Comparison of ENCODE assay signal across 30 cellular contexts in the genomic region with DNA sequence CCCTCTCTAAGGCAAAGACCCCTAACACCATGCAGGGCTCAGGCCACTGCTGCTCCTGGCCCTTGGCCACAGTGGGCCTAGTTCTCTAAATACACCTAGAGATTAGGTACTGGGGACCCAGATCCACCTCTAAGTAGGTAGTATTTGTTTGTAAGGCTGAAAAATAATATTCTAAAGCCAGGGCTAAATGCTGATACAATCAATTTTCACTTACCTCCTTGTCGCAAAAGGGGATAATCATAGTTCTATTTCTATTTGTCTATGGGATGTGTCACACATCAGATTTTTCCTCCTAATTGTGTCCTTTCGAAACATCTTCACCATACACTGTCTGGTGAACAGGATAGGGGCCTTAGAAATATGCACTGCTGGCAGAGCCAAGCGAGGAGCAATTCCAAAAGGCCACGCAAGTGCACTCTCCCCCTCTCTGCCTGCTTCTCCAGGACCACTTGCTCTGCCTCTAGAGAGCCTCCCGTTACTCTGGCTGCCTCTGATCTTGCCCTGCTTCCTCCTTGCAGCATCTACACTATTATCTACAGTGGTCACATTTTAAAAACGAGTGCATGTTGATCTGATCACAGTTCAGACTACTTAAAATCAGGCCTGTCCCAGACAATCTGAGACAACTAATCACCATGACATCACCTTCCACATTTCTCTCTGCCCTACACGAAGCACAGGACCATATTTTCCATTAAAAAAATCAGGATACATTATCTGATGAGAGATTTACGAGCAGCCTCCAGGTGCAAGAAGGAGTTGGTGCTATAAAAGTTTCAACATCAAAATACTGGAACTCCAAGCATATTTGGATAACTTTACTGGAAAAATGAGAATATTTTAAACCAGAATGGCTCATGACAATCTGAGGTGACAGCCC.
DNase-seq lines count a peak whose midpoint lies in the region; ATAC-seq and TF ChIP-seq lines count a peak whose summit lies in the region.
"Had no signal": no experiment of that assay in that cellular context is flagged by ENCODE, and none has a peak within 500 bp of the region (broad histone marks: within the 10 kb centered on the region; RNA-seq: fewer than 3 reads in every experiment).

No MANE protein-coding gene starts in this region.

- H3K4me3 ChIP-seq in breast epithelium (no peak overlapping the region), ascending aorta (no peak overlapping the region)
- H3K4me3 ChIP-seq: left ventricle myocardium inferior, psoas muscle, sigmoid colon, upper lobe of right lung had no signal

- CTCF ChIA-PET in MCF 10A (lab: Yijun Ruan, JAX), result interaction anchor here (0.6 to 1.0 kb wide), 3 partner anchors 11 to 117 kb away, joined by 3 to 4 read pairs (median 3); no protein-coding TSS in a partner anchor

- peak overlapping the region; percentile 9 to 90 for H3K27ac ChIP-seq in breast epithelium
- H3K27ac ChIP-seq in ascending aorta, result peak overlapping the region; percentile 91
- H3K27ac ChIP-seq: 22Rv1, left ventricle myocardium inferior, psoas muscle, upper lobe of right lung had no signal

- no peaks in the 10 kb centered on the region for H3K27me3 ChIP-seq in breast epithelium
- H3K27me3 ChIP-seq in ascending aorta, result no peaks in the 10 kb centered on the region
- H3K27me3 ChIP-seq: sigmoid colon, upper lobe of right lung had no signal

- H3K9me3 ChIP-seq in breast epithelium (no peaks in the 10 kb centered on the region), ascending aorta (no peaks in the 10 kb centered on the region)
- H3K9me3 ChIP-seq: left ventricle myocardium inferior, psoas muscle, sigmoid colon, upper lobe of right lung had no signal

- peaks cover 6% of the 10 kb centered on the region for H3K36me3 Mint-ChIP-seq in MCF 10A (ENCODE audit: insufficient read depth, unreplicated experiment)
- no peaks in the 10 kb centered on the region for H3K36me3 Mint-ChIP-seq in nephron (ENCODE audit: low read depth)
- H3K36me3 Mint-ChIP-seq: activated naive CD8-positive, alpha-beta T cell treated with anti-CD3 and anti-CD28 coated beads for 36 hours; naive B cell had no signal

- TF ChIP-seq CTCF in breast epithelium (IDR thresholded peaks at IDR 0.05) (no peak), MCF 10A (IDR thresholded peaks at IDR 0.05; ENCODE audit: unreplicated experiment) (no peak), ascending aorta (IDR thresholded peaks at IDR 0.05) (no peak), nephron (IDR thresholded peaks at IDR 0.05; ENCODE audit: unreplicated experiment in 3 of 3) (no peak)

- ATAC-seq in HG03571 (IDR thresholded peaks at IDR 0.05; ENCODE audit: unreplicated experiment), result no peak
- no peak for ATAC-seq in GM19351 (IDR thresholded peaks at IDR 0.05; ENCODE audit: unreplicated experiment)
- ATAC-seq: effector memory CD8-positive, alpha-beta T cell; psoas muscle; upper lobe of right lung had no signal

- no peak for TF ChIP-seq POLR2A in breast epithelium (IDR thresholded peaks at IDR 0.05)

- intact Hi-C loops in breast epithelium (cut with DNase I; ENCODE audit: low total_unique reads) (no loop called here), MCF 10A (cut with micrococcal nuclease) (no loop called here), ascending aorta (cut with DNase I) (no loop called here)

- BruUV-seq in MCF 10A (replicated peaks; lab: Mats Ljungman, UMichigan), result no TSS peak

- H3K27me3 Mint-ChIP-seq in MCF 10A (ENCODE audit: insufficient read depth, unreplicated experiment), result no peaks in the 10 kb centered on the region
- H3K27me3 Mint-ChIP-seq in nephron (ENCODE audit: low read depth), result no peaks in the 10 kb centered on the region
- H3K27me3 Mint-ChIP-seq: activated naive CD8-positive, alpha-beta T cell treated with anti-CD3 and anti-CD28 coated beads for 36 hours; naive B cell had no signal

- POLR2A ChIA-PET in MCF 10A (lab: Yijun Ruan, JAX), result no interaction called here

- H3K27ac Mint-ChIP-seq in MCF 10A (ENCODE audit: low read depth, unreplicated experiment), result no peak overlapping the region
- peak overlapping the region; percentile 1 to 31 (median 9) for H3K27ac Mint-ChIP-seq in nephron
- H3K27ac Mint-ChIP-seq: activated CD4-positive, alpha-beta T cell treated with anti-CD3 and anti-CD28 coated beads, Interleukin-2, amount 10 ng/mL, durations not matched to agents 24 days and 14 days; activated naive CD8-positive, alpha-beta T cell treated with anti-CD3 and anti-CD28 coated beads for 36 hours; effector memory CD8-positive, alpha-beta T cell had no signal

- no peaks in the 10 kb centered on the region for H3K4me1 Mint-ChIP-seq in MCF 10A (ENCODE audit: insufficient read depth, unreplicated experiment)
- H3K4me1 Mint-ChIP-seq in nephron, result peaks cover 13% of the 10 kb centered on the region
- H3K4me1 Mint-ChIP-seq: activated naive CD8-positive, alpha-beta T cell treated with anti-CD3 and anti-CD28 coated beads for 36 hours had no signal

- H3K4me3 Mint-ChIP-seq in MCF 10A (ENCODE audit: unreplicated experiment), result no peak overlapping the region
- no peak overlapping the region for H3K4me3 Mint-ChIP-seq in nephron
- H3K4me3 Mint-ChIP-seq: activated CD4-positive, alpha-beta T cell treated with anti-CD3 and anti-CD28 coated beads, Interleukin-2, amount 10 ng/mL, durations not matched to agents 24 days and 14 days; activated naive CD8-positive, alpha-beta T cell treated with anti-CD3 and anti-CD28 coated beads for 36 hours; effector memory CD8-positive, alpha-beta T cell; naive B cell had no signal

- H3K9me3 Mint-ChIP-seq in MCF 10A (ENCODE audit: unreplicated experiment) (no peaks in the 10 kb centered on the region), nephron (no peaks in the 10 kb centered on the region)
- H3K9me3 Mint-ChIP-seq: activated CD4-positive, alpha-beta T cell treated with anti-CD3 and anti-CD28 coated beads, Interleukin-2, amount 10 ng/mL, durations not matched to agents 24 days and 14 days; activated naive CD8-positive, alpha-beta T cell treated with anti-CD3 and anti-CD28 coated beads for 36 hours; effector memory CD8-positive, alpha-beta T cell; naive B cell had no signal

- H3K36me3 ChIP-seq in breast epithelium, result no peaks in the 10 kb centered on the region
- no peaks in the 10 kb centered on the region for H3K36me3 ChIP-seq in ascending aorta
- H3K36me3 ChIP-seq: left ventricle myocardium inferior, sigmoid colon, upper lobe of right lung had no signal

- DNase-seq in breast epithelium (ENCODE audit: low spot score in 2 of 2), result no peak
- DNase-seq in MCF 10A (ENCODE audit: unreplicated experiment), result no peak
- no peak for DNase-seq in ascending aorta (ENCODE audit: low spot score in 2 of 2)
- DNase-seq in hepatic stellate cell (ENCODE audit: low spot score), result no peak
- DNase-seq in midbrain (lab: John Stamatoyannopoulos, UW), result no peak
- DNase-seq: activated CD4-positive, alpha-beta T cell treated with anti-CD3 and anti-CD28 coated beads, Interleukin-2, amount 10 ng/mL, durations not matched to agents 24 days and 14 days; activated gamma-delta T cell; activated naive CD8-positive, alpha-beta T cell treated with anti-CD3 and anti-CD28 coated beads for 36 hours; activated T-cell treated with anti-CD3 and anti-CD28 coated beads, Interleukin-2, amount 50 U/mL, for 1 hour; caudate nucleus; DND-41; effector memory CD8-positive, alpha-beta T cell; head of caudate nucleus; islet precursor cell; KBM-7; left ventricle myocardium inferior; naive B cell; NCI-H1092 treated with DMSO at 0.1 percent for 48 hours; NCI-H1694 treated with DMSO at 0.1 percent for 48 hours; NCI-H446; NCI-H748 treated with DMSO at 0.1 percent for 48 hours; psoas muscle; sigmoid colon; stimulated activated CD4-positive, alpha-beta T cell treated with anti-CD3 and anti-CD28 coated beads, Interleukin-12 subunit alpha, Interleukin-12 subunit beta, amount 100 ng/mL, for 4 hours; stimulated activated CD4-positive, alpha-beta T cell treated with anti-CD3 and anti-CD28 coated beads, Interleukin-4, amount 100 ng/mL, for 24 hours; upper lobe of right lung had no signal

- H3K4me1 ChIP-seq in breast epithelium (peaks cover 0 to 4% of the 10 kb centered on the region in 2 donors), ascending aorta (peaks cover 18 to 45% of the 10 kb centered on the region in 2 donors)
- H3K4me1 ChIP-seq: left ventricle myocardium inferior, psoas muscle had no signal
